In the genomic region with DNA sequence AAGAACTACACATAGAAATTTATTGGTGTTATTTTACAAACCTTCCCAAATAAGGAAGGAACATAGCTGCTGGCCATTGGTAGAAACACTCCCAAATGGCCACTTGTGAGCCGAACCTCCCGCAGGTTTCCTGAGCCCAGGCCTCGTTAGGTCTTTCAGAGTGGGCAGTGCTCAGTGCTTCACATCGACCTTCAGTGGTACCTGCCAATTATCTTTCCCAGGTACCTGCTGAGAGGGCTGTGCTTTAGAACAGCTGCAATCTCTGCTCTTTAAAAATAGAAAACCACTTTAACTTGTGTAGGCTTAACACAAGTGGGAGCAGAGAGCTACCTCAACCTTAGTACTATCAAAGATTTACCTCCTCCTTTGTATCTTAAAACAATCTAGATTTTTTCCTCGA, we compare ENCODE assay signal across 16 cellular contexts.
DNase-seq lines count a peak whose midpoint lies in the region; ATAC-seq and TF ChIP-seq lines count a peak whose summit lies in the region.
"Had no signal": no experiment of that assay in that cellular context is flagged by ENCODE, and none has a peak within 500 bp of the region (broad histone marks: within the 10 kb centered on the region; RNA-seq: fewer than 3 reads in every experiment).

No MANE protein-coding gene starts in this region.

- in situ Hi-C loops in GM13977 (cut with MboI; ENCODE audit: low pct_unique_long_range_greater_than_20kb, low sequenced_read_pairs, unreplicated experiment), result loop anchor here (25.0 kb wide), 1 partner anchor 329 kb away; no protein-coding TSS in a partner anchor

- no peaks in the 10 kb centered on the region for H3K9me3 ChIP-seq in spleen
- H3K9me3 ChIP-seq: Peyer's patch, SK-N-SH had no signal

- ATAC-seq in SK-N-SH treated with all-trans-retinoic acid at 6 μM for 48 hours, result no peak
- ATAC-seq: CD8-positive, alpha-beta T cell had no signal

- 73 to 81% (median 79%) methylated on average over 5 of the region's 5 CpGs for WGBS in spleen, 5 donors

- no peaks in the 10 kb centered on the region for H3K36me3 ChIP-seq in spleen
- H3K36me3 ChIP-seq: Peyer's patch had no signal

- H3K4me3 ChIP-seq in spleen, result no peak overlapping the region
- H3K4me3 ChIP-seq: Peyer's patch had no signal

- TF ChIP-seq CTCF in spleen (IDR thresholded peaks at IDR 0.05 in 8 of 11, conservative IDR thresholded peaks at IDR 0.05 in 3 of 11) (no peak), GM13977 (IDR thresholded peaks at IDR 0.05; ENCODE audit: extremely low read depth, insufficient read depth, missing control alignments) (no peak)

- H3K27me3 ChIP-seq in spleen (replicated peaks in 1 of 7), result peaks cover 0 to 12% (median 0%) of the 10 kb centered on the region in 7 donors
- H3K27me3 ChIP-seq: Peyer's patch had no signal

- H3K4me1 ChIP-seq in spleen, result no peaks in the 10 kb centered on the region
- H3K4me1 ChIP-seq: Peyer's patch had no signal

- H3K27ac ChIP-seq in spleen, result no peak overlapping the region
- H3K27ac ChIP-seq: 22Rv1, Peyer's patch had no signal

- TF ChIP-seq POLR2A in spleen (IDR thresholded peaks at IDR 0.05), result no peak

- intact Hi-C loops in spleen (cut with DNase I; ENCODE audit: low total_unique reads), result no loop called here

- DNase-seq in NCI-H146 (lab: John Stamatoyannopoulos, UW), result peak; percentile 45
- no peak for DNase-seq in NCI-H146 treated with DMSO at 0.1 percent for 48 hours (lab: John Stamatoyannopoulos, UW; ENCODE audit: unreplicated experiment)
- peak; percentile 45 to 87 for DNase-seq in NCI-H2081 (lab: John Stamatoyannopoulos, UW)
- peak; percentile 89 for DNase-seq in NCI-H748 (lab: John Stamatoyannopoulos, UW; ENCODE audit: unreplicated experiment)
- DNase-seq in putamen (ENCODE audit: low spot score), result peak; percentile 56
- DNase-seq in spleen, result no peak
- no peak for DNase-seq in GM13977 (ENCODE audit: low spot score)
- DNase-seq: CD8-positive, alpha-beta T cell; H9; NCI-H2171 treated with DMSO at 0.1 percent for 48 hours; NCI-H526 treated with DMSO at 0.1 percent for 48 hours; Peyer's patch; Right ventricle myocardium superior; SK-N-SH had no signal

TF ChIP-seq in SK-N-SH treated with all-trans-retinoic acid at 6 μM for 48 hours, 23 proteins besides CTCF, POLR2A, EP300 and RAD21:
- TF ChIP-seq, protein P1, sequence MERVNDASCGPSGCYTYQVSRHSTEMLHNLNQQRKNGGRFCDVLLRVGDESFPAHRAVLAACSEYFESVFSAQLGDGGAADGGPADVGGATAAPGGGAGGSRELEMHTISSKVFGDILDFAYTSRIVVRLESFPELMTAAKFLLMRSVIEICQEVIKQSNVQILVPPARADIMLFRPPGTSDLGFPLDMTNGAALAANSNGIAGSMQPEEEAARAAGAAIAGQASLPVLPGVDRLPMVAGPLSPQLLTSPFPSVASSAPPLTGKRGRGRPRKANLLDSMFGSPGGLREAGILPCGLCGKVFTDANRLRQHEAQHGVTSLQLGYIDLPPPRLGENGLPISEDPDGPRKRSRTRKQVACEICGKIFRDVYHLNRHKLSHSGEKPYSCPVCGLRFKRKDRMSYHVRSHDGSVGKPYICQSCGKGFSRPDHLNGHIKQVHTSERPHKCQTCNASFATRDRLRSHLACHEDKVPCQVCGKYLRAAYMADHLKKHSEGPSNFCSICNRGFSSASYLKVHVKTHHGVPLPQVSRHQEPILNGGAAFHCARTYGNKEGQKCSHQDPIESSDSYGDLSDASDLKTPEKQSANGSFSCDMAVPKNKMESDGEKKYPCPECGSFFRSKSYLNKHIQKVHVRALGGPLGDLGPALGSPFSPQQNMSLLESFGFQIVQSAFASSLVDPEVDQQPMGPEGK (CRISPR knock-in tag; IDR thresholded peaks at IDR 0.05; ENCODE audit: borderline replicate concordance), result no peak
- no peak for TF ChIP-seq GLIS3 (CRISPR knock-in tag; IDR thresholded peaks at IDR 0.05)
- no peak for TF ChIP-seq ZFP30 (CRISPR knock-in tag; IDR thresholded peaks at IDR 0.05)
- TF ChIP-seq, protein P2, sequence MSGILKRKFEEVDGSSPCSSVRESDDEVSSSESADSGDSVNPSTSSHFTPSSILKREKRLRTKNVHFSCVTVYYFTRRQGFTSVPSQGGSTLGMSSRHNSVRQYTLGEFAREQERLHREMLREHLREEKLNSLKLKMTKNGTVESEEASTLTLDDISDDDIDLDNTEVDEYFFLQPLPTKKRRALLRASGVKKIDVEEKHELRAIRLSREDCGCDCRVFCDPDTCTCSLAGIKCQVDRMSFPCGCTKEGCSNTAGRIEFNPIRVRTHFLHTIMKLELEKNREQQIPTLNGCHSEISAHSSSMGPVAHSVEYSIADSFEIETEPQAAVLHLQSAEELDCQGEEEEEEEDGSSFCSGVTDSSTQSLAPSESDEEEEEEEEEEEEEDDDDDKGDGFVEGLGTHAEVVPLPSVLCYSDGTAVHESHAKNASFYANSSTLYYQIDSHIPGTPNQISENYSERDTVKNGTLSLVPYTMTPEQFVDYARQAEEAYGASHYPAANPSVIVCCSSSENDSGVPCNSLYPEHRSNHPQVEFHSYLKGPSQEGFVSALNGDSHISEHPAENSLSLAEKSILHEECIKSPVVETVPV (CRISPR knock-in tag; IDR thresholded peaks at IDR 0.05), result no peak
- no peak for TF ChIP-seq RARB (CRISPR knock-in tag; IDR thresholded peaks at IDR 0.05)
- TF ChIP-seq, protein P3, sequence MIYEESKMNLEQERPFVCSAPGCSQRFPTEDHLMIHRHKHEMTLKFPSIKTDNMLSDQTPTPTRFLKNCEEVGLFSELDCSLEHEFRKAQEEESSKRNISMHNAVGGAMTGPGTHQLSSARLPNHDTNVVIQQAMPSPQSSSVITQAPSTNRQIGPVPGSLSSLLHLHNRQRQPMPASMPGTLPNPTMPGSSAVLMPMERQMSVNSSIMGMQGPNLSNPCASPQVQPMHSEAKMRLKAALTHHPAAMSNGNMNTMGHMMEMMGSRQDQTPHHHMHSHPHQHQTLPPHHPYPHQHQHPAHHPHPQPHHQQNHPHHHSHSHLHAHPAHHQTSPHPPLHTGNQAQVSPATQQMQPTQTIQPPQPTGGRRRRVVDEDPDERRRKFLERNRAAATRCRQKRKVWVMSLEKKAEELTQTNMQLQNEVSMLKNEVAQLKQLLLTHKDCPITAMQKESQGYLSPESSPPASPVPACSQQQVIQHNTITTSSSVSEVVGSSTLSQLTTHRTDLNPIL (CRISPR knock-in tag; IDR thresholded peaks at IDR 0.05; ENCODE audit: low read depth), result no peak
- no peak for TF ChIP-seq OSR1 (CRISPR knock-in tag; IDR thresholded peaks at IDR 0.05)
- TF ChIP-seq ZNF565 (CRISPR knock-in tag; conservative IDR thresholded peaks at IDR 0.05; ENCODE audit: low read depth), result no peak
- TF ChIP-seq, protein P4, sequence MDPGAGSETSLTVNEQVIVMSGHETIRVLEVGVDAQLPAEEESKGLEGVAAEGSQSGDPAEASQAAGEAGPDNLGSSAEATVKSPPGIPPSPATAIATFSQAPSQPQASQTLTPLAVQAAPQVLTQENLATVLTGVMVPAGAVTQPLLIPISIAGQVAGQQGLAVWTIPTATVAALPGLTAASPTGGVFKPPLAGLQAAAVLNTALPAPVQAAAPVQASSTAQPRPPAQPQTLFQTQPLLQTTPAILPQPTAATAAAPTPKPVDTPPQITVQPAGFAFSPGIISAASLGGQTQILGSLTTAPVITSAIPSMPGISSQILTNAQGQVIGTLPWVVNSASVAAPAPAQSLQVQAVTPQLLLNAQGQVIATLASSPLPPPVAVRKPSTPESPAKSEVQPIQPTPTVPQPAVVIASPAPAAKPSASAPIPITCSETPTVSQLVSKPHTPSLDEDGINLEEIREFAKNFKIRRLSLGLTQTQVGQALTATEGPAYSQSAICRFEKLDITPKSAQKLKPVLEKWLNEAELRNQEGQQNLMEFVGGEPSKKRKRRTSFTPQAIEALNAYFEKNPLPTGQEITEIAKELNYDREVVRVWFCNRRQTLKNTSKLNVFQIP (CRISPR knock-in tag; IDR thresholded peaks at IDR 0.05; ENCODE audit: borderline replicate concordance, low read depth), result no peak
- TF ChIP-seq CSDC2 (CRISPR knock-in tag; IDR thresholded peaks at IDR 0.05), result no peak
- no peak for TF ChIP-seq ZFP3 (CRISPR knock-in tag; IDR thresholded peaks at IDR 0.05)
- no peak for TF ChIP-seq TCF4 (CRISPR knock-in tag; IDR thresholded peaks at IDR 0.05; ENCODE audit: borderline replicate concordance)
- no peak for TF ChIP-seq PPARA (CRISPR knock-in tag; IDR thresholded peaks at IDR 0.05; ENCODE audit: borderline replicate concordance)
- TF ChIP-seq ESRRG (CRISPR knock-in tag; IDR thresholded peaks at IDR 0.05), result no peak
- no peak for TF ChIP-seq SNAI2 (CRISPR knock-in tag; IDR thresholded peaks at IDR 0.05)
- no peak for TF ChIP-seq ZNF70 (CRISPR knock-in tag; IDR thresholded peaks at IDR 0.05)
- no peak for TF ChIP-seq ZNF8 (CRISPR knock-in tag; IDR thresholded peaks at IDR 0.05)
- TF ChIP-seq ISL1 (CRISPR knock-in tag; IDR thresholded peaks at IDR 0.05), result no peak

Comparison
In these comparisons a context has a peak if more than half of its experiments do, and no peak if none do; other contexts are left out.
1. DNase-seq: peak in NCI-H146 (single experiment), NCI-H2081 (2 of 2), NCI-H748 (single experiment) and putamen (single experiment); none in NCI-H146 treated with DMSO at 0.1 percent for 48 hours (single experiment), spleen (single experiment) and GM13977 (single experiment).